In the genomic region with DNA sequence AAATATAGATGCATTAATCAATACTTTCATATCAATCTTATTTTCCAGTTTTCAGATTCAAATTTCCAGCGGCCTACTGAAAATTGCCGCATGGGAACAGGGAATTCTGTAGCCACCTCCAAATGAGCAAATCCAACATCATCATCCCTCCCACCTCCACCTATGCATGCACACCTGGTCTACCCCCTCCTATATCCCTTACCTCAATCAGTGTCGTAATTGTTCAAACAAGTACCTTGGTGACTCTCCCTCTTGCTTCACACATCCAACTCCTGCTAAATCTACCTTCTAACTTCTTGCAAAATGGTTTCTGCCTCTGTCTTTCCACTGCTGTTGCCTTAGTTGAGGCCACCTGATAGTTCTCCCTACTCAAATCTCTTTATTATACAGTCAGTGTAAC, we compare ENCODE assay signal across 32 cellular contexts.
"Had no signal": no experiment of that assay in that cellular context is flagged by ENCODE, and none has a peak within 500 bp of the region (broad histone marks: within the 10 kb centered on the region; RNA-seq: fewer than 3 reads in every experiment).

No MANE protein-coding gene starts in this region.

- H3K9me3 Mint-ChIP-seq: activated CD8-positive, alpha-beta T cell treated with anti-CD3 and anti-CD28 coated beads for 36 hours had no signal

- FAIRE-seq: astrocyte, colon had no signal

- ATAC-seq: activated CD4-positive, CD25-positive, alpha-beta regulatory T cell treated with anti-CD3 and anti-CD28 coated beads, Interleukin-2, amount 50 U/mL, for 24 hours; activated CD8-positive, alpha-beta T cell treated with anti-CD3 and anti-CD28 coated beads for 36 hours; activated T-cell treated with anti-CD3 and anti-CD28 coated beads, Interleukin-2, amount 50 U/mL, for 4 hours; activated T-helper 17 cell treated with anti-CD3 and anti-CD28 coated beads, Interleukin-2, amount 50 U/mL, for 72 hours; effector memory CD8-positive, alpha-beta T cell; gastroesophageal sphincter; heart right ventricle; T-helper 17 cell had no signal

- H3K4me3 Mint-ChIP-seq: activated B cell treated with CpG ODN at 0.5 μM for 24 hours; activated CD8-positive, alpha-beta T cell treated with anti-CD3 and anti-CD28 coated beads for 36 hours; activated naive CD8-positive, alpha-beta T cell; activated T-cell treated with anti-CD3 and anti-CD28 coated beads, Interleukin-2, amount 50 U/mL, for 4 hours; activated T-helper 17 cell treated with anti-CD3 and anti-CD28 coated beads, Interleukin-2, amount 50 U/mL, for 72 hours; effector memory CD8-positive, alpha-beta T cell; T-helper 17 cell; T-helper 2 cell treated with Interferon-gamma antibody and Interleukin-4, amounts not matched to agents 5 μg/mL and 100 μg/mL, for 36 hours had no signal

- H3K36me3 Mint-ChIP-seq: activated naive CD8-positive, alpha-beta T cell had no signal

- H3K4me3 ChIP-seq: esophagus squamous epithelium, gastroesophageal sphincter, heart right ventricle had no signal

- DNase-seq: activated B cell treated with CpG ODN at 0.5 μM for 24 hours; activated CD4-positive, alpha-beta T cell treated with anti-CD3 and anti-CD28 coated beads for 48 hours; activated CD4-positive, alpha-beta T cell treated with anti-CD3 and anti-CD28 coated beads, Interleukin-2, amount 50 U/mL, for 1 hour; activated CD4-positive, alpha-beta T cell treated with anti-CD3 and anti-CD28 coated beads, Interleukin-2, amount 50 U/mL, for 48 hours; activated CD8-positive, alpha-beta memory T cell treated with anti-CD3 and anti-CD28 coated beads for 24 hours; activated CD8-positive, alpha-beta T cell treated with anti-CD3 and anti-CD28 coated beads for 36 hours; activated effector memory CD4-positive, alpha-beta T cell treated with Interleukin-2 at 50 U/mL for 16 hours; activated gamma-delta T cell treated with Interleukin-2 at 50 U/mL for 16 hours; activated naive CD4-positive, alpha-beta T cell treated with anti-CD3 and anti-CD28 coated beads, Interleukin-2, amount 50 U/mL, for 16 hours; activated naive CD4-positive, alpha-beta T cell treated with Interleukin-2 at 50 U/mL for 16 hours; activated T-cell treated with anti-CD3 and anti-CD28 coated beads, Interleukin-2, amount 50 U/mL, for 4 hours; amniotic stem cell; anterior cingulate cortex; brain microvascular endothelial cell; caudate nucleus; cortex of kidney; dermis blood vessel endothelial cell; effector CD4-positive, alpha-beta T cell; effector memory CD8-positive, alpha-beta T cell; esophagus squamous epithelium; foreskin melanocyte; heart right ventricle; T-helper 17 cell; T1000; WERI-Rb-1 had no signal

- H3K4me1 Mint-ChIP-seq: activated B cell treated with CpG ODN at 0.5 μM for 24 hours; activated T-helper 17 cell treated with anti-CD3 and anti-CD28 coated beads, Interleukin-2, amount 50 U/mL, for 72 hours; T-helper 17 cell had no signal

- H3K36me3 ChIP-seq: brain microvascular endothelial cell, esophagus squamous epithelium, gastroesophageal sphincter, heart right ventricle, WERI-Rb-1 had no signal

- H3K27me3 ChIP-seq: brain microvascular endothelial cell had no signal

- H3K27ac Mint-ChIP-seq: activated B cell treated with CpG ODN at 0.5 μM for 24 hours; activated CD8-positive, alpha-beta T cell treated with anti-CD3 and anti-CD28 coated beads for 36 hours; activated naive CD8-positive, alpha-beta T cell; activated T-helper 17 cell treated with anti-CD3 and anti-CD28 coated beads, Interleukin-2, amount 50 U/mL, for 72 hours; effector memory CD8-positive, alpha-beta T cell; T-helper 17 cell; T-helper 2 cell treated with Interferon-gamma antibody and Interleukin-4, amounts not matched to agents 5 μg/mL and 100 μg/mL, for 36 hours had no signal
